In genomic region chr19:3721131-3721899, GRCh38 we compare ENCODE assay signal across 9 cellular contexts. TPM values are rescaled to one million over a fixed set of nuclear protein-coding genes. Genes with fewer than 3 reads are reported as not detected.
DNase-seq lines count a peak whose midpoint lies in the region; ATAC-seq and TF ChIP-seq lines count a peak whose summit lies in the region.
"Had no signal": no experiment of that assay in that cellular context is flagged by ENCODE, and none has a peak within 500 bp of the region (broad histone marks: within the 10 kb centered on the region; RNA-seq: fewer than 3 reads in every experiment).

No MANE protein-coding gene starts in this region.

- H3K9me3 ChIP-seq in T-helper 17 cell (ENCODE audit: control insufficient read depth, low read length, poor library complexity, severe bottlenecking) (no peaks in the 10 kb centered on the region), right cardiac atrium (ENCODE audit: control insufficient read depth, low read length) (no peaks in the 10 kb centered on the region)
- H3K9me3 ChIP-seq: gastrocnemius medialis had no signal

- intact Hi-C loops in right cardiac atrium (cut with DNase I), result no loop called here

- H3K27ac Mint-ChIP-seq in T-helper 17 cell, result no peak overlapping the region

- H3K27me3 ChIP-seq in right cardiac atrium (ENCODE audit: control insufficient read depth, insufficient read depth), result no peaks in the 10 kb centered on the region

- no peaks in the 10 kb centered on the region for H3K27me3 Mint-ChIP-seq in T-helper 17 cell

- peaks cover 4% of the 10 kb centered on the region for H3K4me1 Mint-ChIP-seq in T-helper 17 cell

- no peak for TF ChIP-seq POLR2A in GM18505 (IDR thresholded peaks at IDR 0.05; ENCODE audit: borderline replicate concordance, extremely low read depth, insufficient read depth, insufficient read length)

- H3K4me3 ChIP-seq in right cardiac atrium (ENCODE audit: low read length), result peak overlapping the region; percentile 3

- WGBS in right cardiac atrium, result 15% methylated on average over 47 of the region's 47 CpGs

- no peak overlapping the region for H3K27ac ChIP-seq in right cardiac atrium (ENCODE audit: low read length)
- H3K27ac ChIP-seq: gastrocnemius medialis had no signal

- no peaks in the 10 kb centered on the region for H3K4me1 ChIP-seq in right cardiac atrium (ENCODE audit: control insufficient read depth, insufficient read depth, low read length)
- H3K4me1 ChIP-seq: gastrocnemius medialis had no signal

- DNase-seq in GF-D8 (lab: John Stamatoyannopoulos, UW) (peak; percentile 15), NCI-H1436 (lab: John Stamatoyannopoulos, UW) (peak; percentile 94), T-helper 17 cell (peak; percentile 80 to 90 (median 84)), amygdala (lab: John Stamatoyannopoulos, UW) (peak in 42 of 56 donors; percentile 1 to 69 (median 20)), right cardiac atrium (peak; percentile 82 to 92 (median 88)), retina (peak; percentile 89)

- no peaks in the 10 kb centered on the region for H3K36me3 Mint-ChIP-seq in T-helper 17 cell (ENCODE audit: low read depth)

- peak; percentile 99 for ATAC-seq in T-helper 17 cell
- ATAC-seq in right cardiac atrium, result peak; percentile 79 to 85
- ATAC-seq in GM21576 (IDR thresholded peaks at IDR 0.05; ENCODE audit: unreplicated experiment), result no peak
- ATAC-seq in GM18505 (IDR thresholded peaks at IDR 0.05; ENCODE audit: unreplicated experiment), result no peak
- ATAC-seq: gastrocnemius medialis had no signal

- peak overlapping the region; percentile 90 for H3K4me3 Mint-ChIP-seq in T-helper 17 cell

RNA-seq across cellular contexts. Expression of gene TJP3, which starts 13.1 kb away (rescaled TPM):
- total RNA-seq in T-helper 17 cell (10 to 100 TPM; 13.4 to 14.2 TPM), right cardiac atrium (not detected)
- 0.05 TPM for polyA plus RNA-seq in right cardiac atrium

RNA-seq across cellular contexts. Expression of gene PIP5K1C, which starts 21.0 kb away (rescaled TPM):
- total RNA-seq in T-helper 17 cell, result 10 to 100 TPM; 21.7 to 23.7 TPM
- 10 to 100 TPM; 38.8 to 48.3 (median 40.4) TPM for total RNA-seq in right cardiac atrium
- polyA plus RNA-seq in right cardiac atrium, result 31.4 TPM

RNA-seq across cellular contexts. Expression of gene APBA3, which starts 40.2 kb away (rescaled TPM):
- total RNA-seq in T-helper 17 cell, result 10 to 100 TPM; 71.9 to 75.1 TPM
- 10 to 100 TPM; 10.5 to 14.0 (median 11.8) TPM for total RNA-seq in right cardiac atrium
- polyA plus RNA-seq in right cardiac atrium, result 13.1 TPM

RNA-seq across cellular contexts. Expression of gene MRPL54, which starts 41.2 kb away (rescaled TPM):
- total RNA-seq in T-helper 17 cell, result 10 to 100 TPM; 63.9 to 86.2 TPM
- total RNA-seq in right cardiac atrium, result 10 to 100 TPM; 62.9 to 78.1 (median 69.4) TPM
- 129 TPM for polyA plus RNA-seq in right cardiac atrium

RNA-seq across cellular contexts. Expression of gene RAX2, which starts 50.7 kb away (rescaled TPM):
- not detected for total RNA-seq in T-helper 17 cell
- total RNA-seq in right cardiac atrium, result not detected
- not detected for polyA plus RNA-seq in right cardiac atrium
- total RNA-seq: gastrocnemius medialis had no signal

Comparison
In these comparisons a context has a peak if more than half of its experiments do, and no peak if none do; other contexts are left out.
1. DNase-seq: peak in every context shown above with its lines; median percentile 94 in NCI-H1436; 89 in retina; 88 in right cardiac atrium; 84 in T-helper 17 cell; 20 in amygdala; 15 in GF-D8.
2. ATAC-seq: peak in T-helper 17 cell (single experiment) and right cardiac atrium (2 of 2); none in GM21576 (single experiment) and GM18505 (single experiment).
3. RNA of gene TJP3, which starts 13.1 kb away (total RNA-seq): 13.4 to 14.2 TPM in T-helper 17 cell; not detected in right cardiac atrium; every median in the first group is over 10 times any median in the second.
4. RNA of gene APBA3, which starts 40.2 kb away (total RNA-seq): 71.9 to 75.1 TPM in T-helper 17 cell; 10.5 to 14.0 TPM in right cardiac atrium; every median in the first group is over 4 times any median in the second.